Comparison of ENCODE assay signal across 22 cellular contexts in the genomic region with DNA sequence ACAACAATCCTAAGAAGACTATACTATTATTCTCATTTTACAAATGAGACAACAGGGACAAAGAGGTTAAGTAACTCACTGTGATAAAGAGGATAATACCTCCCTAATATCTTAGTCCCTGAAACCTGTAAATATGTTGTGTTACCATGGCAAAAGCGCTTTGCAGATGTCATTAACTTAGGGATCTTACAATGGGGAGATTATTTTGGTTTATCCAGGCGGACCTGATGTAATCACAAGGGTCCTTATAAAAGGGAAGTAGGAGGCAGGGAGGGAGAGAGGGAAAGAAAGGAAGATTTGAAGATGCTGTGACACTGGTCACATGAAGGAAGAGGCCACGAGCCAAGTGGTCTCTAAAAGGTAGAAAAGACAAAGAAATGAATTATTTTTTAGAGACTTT.
"Had no signal": no experiment of that assay in that cellular context is flagged by ENCODE, and none has a peak within 500 bp of the region (broad histone marks: within the 10 kb centered on the region; RNA-seq: fewer than 3 reads in every experiment).

No MANE protein-coding gene starts in this region.

- H3K9me3 ChIP-seq: left ventricle myocardium inferior, neutrophil, psoas muscle, spleen, tibial artery, upper lobe of left lung, uterus had no signal

- H3K36me3 ChIP-seq: left ventricle myocardium inferior, neutrophil, spleen, tibial artery, upper lobe of left lung, uterus had no signal

- H3K4me3 ChIP-seq: hepatocyte, left ventricle myocardium inferior, lung, psoas muscle, spleen, tibial artery, upper lobe of left lung, uterus had no signal

- H3K27me3 ChIP-seq: dorsolateral prefrontal cortex, hepatocyte, neutrophil, spleen, tibial artery, upper lobe of left lung, uterus had no signal

- FAIRE-seq: kidney had no signal

- H3K27ac ChIP-seq: hepatocyte, left ventricle myocardium inferior, neutrophil, psoas muscle, spleen, tibial artery, upper lobe of left lung, uterus had no signal

- DNase-seq: dorsolateral prefrontal cortex; effector CD8-positive, alpha-beta T cell; foreskin melanocyte; head of caudate nucleus; kidney; left cardiac atrium; left ventricle myocardium inferior; mesenchymal stem cell; naive B cell; psoas muscle; spleen; stimulated activated CD4-positive, alpha-beta T cell treated with anti-CD3 and anti-CD28 coated beads, Interleukin-15, amount 100 ng/mL, for 24 hours; stimulated activated CD4-positive, alpha-beta T cell treated with anti-CD3 and anti-CD28 coated beads, Interleukin-1b, Interleukin-23, amount 100 ng/mL, for 48 hours; stimulated activated CD4-positive, alpha-beta T cell treated with anti-CD3 and anti-CD28 coated beads, Interleukin-4, amount 100 ng/mL, for 24 hours; tibial artery; upper lobe of left lung; uterus had no signal

- ATAC-seq: left cardiac atrium; psoas muscle; sciatic nerve; stimulated activated memory B cell treated with anti-CD40 and anti-IgM and Interleukin-4, amounts not matched to agents 10 μg/mL and 1 μg/mL and 100 μg/mL, for 72 hours had no signal
